In genomic region chr4:186726440-186727148, GRCh38 we compare ENCODE assay signal across 8 cellular contexts. TPM values are rescaled to one million over a fixed set of nuclear protein-coding genes. Genes with fewer than 3 reads are reported as not detected.
DNase-seq lines count a peak whose midpoint lies in the region; ATAC-seq and TF ChIP-seq lines count a peak whose summit lies in the region.

No MANE protein-coding gene starts in this region.

- no peaks in the 10 kb centered on the region for H3K4me1 ChIP-seq in cardiac muscle cell (ENCODE audit: low read depth)
- no peaks in the 10 kb centered on the region for H3K4me1 ChIP-seq in parathyroid adenoma

- H3K27ac Mint-ChIP-seq in activated naive CD8-positive, alpha-beta T cell: no peak overlapping the region

- no peaks in the 10 kb centered on the region for H3K9me3 Mint-ChIP-seq in activated naive CD8-positive, alpha-beta T cell (ENCODE audit: low read depth)

- peaks cover 22% of the 10 kb centered on the region for H3K4me1 Mint-ChIP-seq in activated naive CD8-positive, alpha-beta T cell (ENCODE audit: low read depth)

- peak overlapping the region; percentile 75 for H3K4me3 ChIP-seq in cardiac muscle cell
- H3K4me3 ChIP-seq in parathyroid adenoma (ENCODE audit: low read depth, low read length): peak overlapping the region; percentile 74
- no peak overlapping the region for H3K4me3 ChIP-seq in WERI-Rb-1 (ENCODE audit: low read depth, low read length)

- peak; percentile 71 for DNase-seq in D341Med (ENCODE audit: low spot score)
- peak; percentile 79 for DNase-seq in LHCN-M2 (ENCODE audit: low read depth)
- DNase-seq in cardiac muscle cell (ENCODE audit: low read depth in 1 of 2, low spot score in 1 of 2): peak; percentile 85 to 88
- no peak for DNase-seq in WERI-Rb-1

- H3K9me3 ChIP-seq in cardiac muscle cell (ENCODE audit: low read depth) (no peaks in the 10 kb centered on the region), parathyroid adenoma (ENCODE audit: control insufficient read depth, low read length) (no peaks in the 10 kb centered on the region), WERI-Rb-1 (ENCODE audit: severe bottlenecking) (peaks cover 52% of the 10 kb centered on the region)

- TF ChIP-seq CTCF in cardiac muscle cell (IDR thresholded peaks at IDR 0.05; ENCODE audit: low read depth, low read length): no peak
- no peak for TF ChIP-seq CTCF in parathyroid adenoma (IDR thresholded peaks at IDR 0.05)
- no peak for TF ChIP-seq CTCF in WERI-Rb-1 (IDR thresholded peaks at IDR 0.05; ENCODE audit: low read depth, low read length)

- H3K27ac ChIP-seq in cardiac muscle cell: peak overlapping the region; percentile 67
- H3K27ac ChIP-seq in parathyroid adenoma: no peak overlapping the region
- no peak overlapping the region for H3K27ac ChIP-seq in WERI-Rb-1

- no peaks in the 10 kb centered on the region for H3K36me3 ChIP-seq in cardiac muscle cell
- H3K36me3 ChIP-seq in parathyroid adenoma (ENCODE audit: control insufficient read depth, insufficient read depth, low read length): no peaks in the 10 kb centered on the region
- H3K36me3 ChIP-seq in WERI-Rb-1: no peaks in the 10 kb centered on the region

- H3K9ac ChIP-seq in parathyroid adenoma: no peak overlapping the region

- peak overlapping the region; percentile 63 for H3K4me3 Mint-ChIP-seq in activated naive CD8-positive, alpha-beta T cell

- ATAC-seq in GM18858 (IDR thresholded peaks at IDR 0.05; ENCODE audit: unreplicated experiment): no peak
- ATAC-seq in HG03378 (IDR thresholded peaks at IDR 0.05; ENCODE audit: unreplicated experiment): no peak

- H3K36me3 Mint-ChIP-seq in activated naive CD8-positive, alpha-beta T cell: no peaks in the 10 kb centered on the region

- no peaks in the 10 kb centered on the region for H3K27me3 ChIP-seq in cardiac muscle cell
- no peaks in the 10 kb centered on the region for H3K27me3 ChIP-seq in parathyroid adenoma (ENCODE audit: control insufficient read depth, insufficient read depth, low read length)
- H3K27me3 ChIP-seq in WERI-Rb-1 (ENCODE audit: insufficient read depth, low read depth, severe bottlenecking): peaks cover 94% of the 10 kb centered on the region

- peaks cover 32% of the 10 kb centered on the region for H3K27me3 Mint-ChIP-seq in activated naive CD8-positive, alpha-beta T cell

- peak overlapping the region; percentile 84 for H3K4me2 ChIP-seq in parathyroid adenoma (ENCODE audit: low read length)

- H2AFZ ChIP-seq in parathyroid adenoma: peak overlapping the region; percentile 56

- no peaks in the 10 kb centered on the region for H3K79me2 ChIP-seq in parathyroid adenoma

RNA-seq across cellular contexts. Expression of gene FAT1, which starts 2.9 kb away (rescaled TPM):
- 269 and 277 TPM in 2 replicates for total RNA-seq in LHCN-M2 (2014; rRNA removed)
- polyA plus RNA-seq in LHCN-M2 (2012): 114 TPM
- 82.3 and 98.1 TPM in 2 replicates for total RNA-seq in cardiac muscle cell
- 15.8 and 21.7 TPM in 2 replicates for polyA plus RNA-seq in cardiac muscle cell
